ENCODE assay signal across 9 cellular contexts in the genomic region with DNA sequence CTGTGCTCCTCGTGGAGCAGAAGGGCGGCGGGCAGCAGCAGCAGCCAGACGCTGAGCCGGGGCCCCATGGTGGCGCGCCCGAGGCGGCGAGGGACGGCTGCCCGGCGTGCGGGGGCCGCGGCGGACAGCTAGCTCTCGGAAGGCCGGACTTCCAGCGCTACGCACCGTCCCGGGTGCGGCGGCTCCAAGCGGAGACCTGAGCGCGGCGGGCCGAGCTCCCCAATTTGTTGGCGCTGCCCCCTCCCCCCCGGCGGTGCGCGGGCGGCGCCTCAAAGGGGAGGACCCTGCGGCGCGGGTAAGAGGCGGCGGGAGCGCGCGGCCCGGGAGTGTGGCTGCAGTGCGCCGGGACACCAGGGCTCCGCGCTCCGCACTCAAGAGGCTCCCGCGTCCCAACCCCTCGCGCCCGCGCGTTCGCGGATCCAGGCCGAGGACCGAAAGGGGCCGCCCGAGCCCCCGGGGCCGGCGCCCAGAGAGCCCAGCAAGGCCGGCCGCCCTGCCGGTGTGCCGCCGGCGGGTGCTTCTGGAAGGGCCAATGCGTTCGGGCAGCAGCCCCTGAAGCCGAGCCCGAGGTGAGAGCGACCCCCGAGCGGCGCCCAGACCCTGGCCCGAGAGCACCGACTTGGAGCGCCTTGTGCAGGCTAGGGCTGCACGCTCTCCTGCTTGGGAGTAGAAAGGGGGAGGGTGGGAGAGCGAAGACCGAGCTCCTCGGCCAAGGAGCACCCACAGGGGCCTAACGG. TPM values are rescaled to one million over a fixed set of nuclear protein-coding genes. Genes with fewer than 3 reads are reported as not detected.
A peak's percentile ranks its signal among the peaks of the same experiment; 100 is the strongest.
DNase-seq lines count a peak whose midpoint lies in the region; ATAC-seq and TF ChIP-seq lines count a peak whose summit lies in the region.
"Had no signal": no experiment of that assay in that cellular context is flagged by ENCODE, and none has a peak within 500 bp of the region (broad histone marks: within the 10 kb centered on the region; RNA-seq: fewer than 3 reads in every experiment).

A gene (minus strand): TSS at position 198 of the 737 bp plus-strand sequence. CDS start 130 bp downstream, at position 68.
A gene (plus strand): TSS at position 325 of the 737 bp plus-strand sequence. CDS start 620 bp downstream, outside the sequence.

- H3K27ac ChIP-seq in esophagus muscularis mucosa (replicated peaks in 1 of 4) = peak within 1 kb of the TSS; percentile 99

- no peaks in the 10 kb centered on the region for H3K9me3 ChIP-seq in esophagus muscularis mucosa

- peak; percentile 86 for TF ChIP-seq POLR2A in esophagus muscularis mucosa (IDR thresholded peaks at IDR 0.05; ENCODE audit: low read depth)

- TF ChIP-seq CTCF in esophagus muscularis mucosa (IDR thresholded peaks at IDR 0.05) (no peak), GM20000 (IDR thresholded peaks at IDR 0.05; ENCODE audit: extremely low read depth, missing control alignments) (no peak)

- peaks cover 0 to 5% (median 2%) of the 10 kb centered on the region in 4 donors for H3K27me3 ChIP-seq in esophagus muscularis mucosa

- H3K36me3 ChIP-seq in esophagus muscularis mucosa = peaks cover 0 to 11% (median 5%) of the 10 kb centered on the region in 4 donors

- no peak for TF ChIP-seq EP300 in esophagus muscularis mucosa (IDR thresholded peaks at IDR 0.05)

- peaks cover 50 to 68% (median 63%) of the 10 kb centered on the region in 4 donors for H3K4me1 ChIP-seq in esophagus muscularis mucosa

- DNase-seq in ACHN = peak; percentile 71
- DNase-seq in NCI-H510A (lab: John Stamatoyannopoulos, UW) = peak; percentile 37
- no peak for DNase-seq in esophagus muscularis mucosa (ENCODE audit: extremely low spot score)
- DNase-seq in myocyte (ENCODE audit: low read depth) = peak; percentile 76
- DNase-seq in GM20000 (ENCODE audit: low spot score) = no peak
- no peak for DNase-seq in inferior parietal cortex (ENCODE audit: extremely low spot score)
- no peak for DNase-seq in NCI-H128 (lab: John Stamatoyannopoulos, UW; ENCODE audit: unreplicated experiment)

- H3K4me3 ChIP-seq in esophagus muscularis mucosa = peak within 1 kb of the TSS; percentile 93 to 97 (median 94)

- in situ Hi-C loops in ACHN (cut with HindIII; ENCODE audit: low pct_ligation_motif_present, low pct_unique_long_range_greater_than_20kb, low sequenced_read_pairs) = no loop called here

- intact Hi-C loops in esophagus muscularis mucosa (cut with DNase I) = loop anchor here (5.0 kb wide), 2 partner anchors 35 to 110 kb away; no protein-coding TSS in a partner anchor

- ATAC-seq in HG03378 (IDR thresholded peaks at IDR 0.05; ENCODE audit: unreplicated experiment) = no peak

- no CpG with 5 or more reads among the region's 89 CpGs for WGBS in esophagus muscularis mucosa

RNA-seq across cellular contexts. Expression of the first gene that starts in this region (rescaled TPM):
- 100 to 1,000 TPM; 328 to 578 (median 405) TPM for total RNA-seq in esophagus muscularis mucosa
- total RNA-seq in myocyte = 115 and 128 TPM in 2 replicates
- 251 TPM for polyA plus RNA-seq in myocyte (2012)
- total RNA-seq: activated CD8-positive, alpha-beta memory T cell treated with anti-CD3 and anti-CD28 coated beads for 36 hours had no signal

RNA-seq across cellular contexts. Expression of the second gene that starts in this region (rescaled TPM):
- total RNA-seq in esophagus muscularis mucosa = 100 to 1,000 TPM; 419 to 931 (median 555) TPM
- total RNA-seq in myocyte = 71.7 and 77.6 TPM in 2 replicates
- polyA plus RNA-seq in myocyte (2012) = 261 TPM
- total RNA-seq: activated CD8-positive, alpha-beta memory T cell treated with anti-CD3 and anti-CD28 coated beads for 36 hours had no signal

Comparison
In these comparisons a context has a peak if more than half of its experiments do, and no peak if none do; other contexts are left out.
1. DNase-seq: peak in ACHN (single experiment), NCI-H510A (single experiment) and myocyte (single experiment); none in esophagus muscularis mucosa (single experiment), GM20000 (single experiment), inferior parietal cortex (single experiment) and NCI-H128 (single experiment).